In genomic region chr4:1249148-1249730, GRCh38 we compare ENCODE assay signal across 1 cellular context.
TF ChIP-seq lines count a peak whose summit lies in the region.

No MANE protein-coding gene starts in this region.

TF ChIP-seq in K562, 482 proteins besides CTCF, POLR2A, EP300 and RAD21 (continued from another document):
- TF ChIP-seq ATF1 (CRISPR knock-in tag; IDR thresholded peaks at IDR 0.05) (no peak), ATF1 (tag; IDR thresholded peaks at IDR 0.05) (peak; percentile 54), SNIP1 (IDR thresholded peaks at IDR 0.05; ENCODE audit: low read depth) (no peak), ATF3 (IDR thresholded peaks at IDR 0.05) (no peak), ATF3 (CRISPR knock-in tag; conservative IDR thresholded peaks at IDR 0.05) (no peak), SAFB (IDR thresholded peaks at IDR 0.05; ENCODE audit: borderline replicate concordance, low read depth, low read length) (no peak), HNRNPK (IDR thresholded peaks at IDR 0.05; ENCODE audit: low read depth, low read length, poor library complexity, severe bottlenecking) (no peak), NCOA2 (IDR thresholded peaks at IDR 0.05; ENCODE audit: partially characterized antibody in 2 of 2) (no peak), NRF1 (conservative IDR thresholded peaks at IDR 0.05 in 1 of 2, IDR thresholded peaks at IDR 0.05 in 1 of 2) (peak; percentile 52 to 59; a peak in 2 of 4 replicates), ZNF280B (CRISPR knock-in tag; IDR thresholded peaks at IDR 0.05) (no peak), HMG20B (CRISPR knock-in tag; IDR thresholded peaks at IDR 0.05) (no peak), ZNF280A (IDR thresholded peaks at IDR 0.05; ENCODE audit: low read depth, partially characterized antibody) (no peak), TFAM (CRISPR knock-in tag; conservative IDR thresholded peaks at IDR 0.05) (no peak), E2F4 (CRISPR knock-in tag; IDR thresholded peaks at IDR 0.05; ENCODE audit: low read depth) (no peak), FOSL1 (tag; conservative IDR thresholded peaks at IDR 0.05) (no peak), TAF1 (IDR thresholded peaks at IDR 0.05; ENCODE audit: control insufficient read depth, extremely low read depth, insufficient read depth, low read length, severe bottlenecking) (peak; percentile 60), ZNF586 (CRISPR knock-in tag; conservative IDR thresholded peaks at IDR 0.05) (no peak), ZNF717 (CRISPR knock-in tag; IDR thresholded peaks at IDR 0.05) (no peak), TRIM28 (IDR thresholded peaks at IDR 0.05) (no peak), CREM (IDR thresholded peaks at IDR 0.05; ENCODE audit: low read depth) (peak; percentile 55), NFYB (IDR thresholded peaks at IDR 0.05; ENCODE audit: extremely low read depth, insufficient read length) (no peak), CHCHD3 (CRISPR knock-in tag; IDR thresholded peaks at IDR 0.05) (no peak), ZBTB49 (CRISPR knock-in tag; IDR thresholded peaks at IDR 0.05; ENCODE audit: borderline replicate concordance) (no peak), FOXK2 (conservative IDR thresholded peaks at IDR 0.05 in 1 of 2, IDR thresholded peaks at IDR 0.05 in 1 of 2; ENCODE audit: low read depth in 2 of 2) (no peak), KLF6 (CRISPR knock-in tag; IDR thresholded peaks at IDR 0.05; ENCODE audit: borderline replicate concordance) (no peak), ZBTB17 (CRISPR knock-in tag; IDR thresholded peaks at IDR 0.05) (no peak), ZNF584 (CRISPR knock-in tag; IDR thresholded peaks at IDR 0.05; ENCODE audit: low read depth) (no peak), OTX1 (CRISPR knock-in tag; IDR thresholded peaks at IDR 0.05) (no peak), KDM2B (CRISPR knock-in tag; IDR thresholded peaks at IDR 0.05) (no peak), CHD1 (IDR thresholded peaks at IDR 0.05; ENCODE audit: low read length) (no peak), SMAD1 (IDR thresholded peaks at IDR 0.05; ENCODE audit: low read depth, low read length, partially characterized antibody) (no peak), SLC30A9 (CRISPR knock-in tag; IDR thresholded peaks at IDR 0.05) (no peak), COPS2 (conservative IDR thresholded peaks at IDR 0.05) (no peak), ARID3B (CRISPR knock-in tag; IDR thresholded peaks at IDR 0.05; ENCODE audit: borderline replicate concordance) (no peak), ZNF79 (CRISPR knock-in tag; IDR thresholded peaks at IDR 0.05; ENCODE audit: low read depth) (no peak), PCBP2 (IDR thresholded peaks at IDR 0.05; ENCODE audit: low read depth, low read length, poor library complexity, severe bottlenecking) (no peak), KAT2B (IDR thresholded peaks at IDR 0.05; ENCODE audit: low read depth, low read length) (no peak), PTRF (tag; IDR thresholded peaks at IDR 0.05) (no peak), RBM39 (optimal IDR thresholded peaks at IDR 0.05; ENCODE audit: low read depth, low read length) (no peak), BHLHE40 (IDR thresholded peaks at IDR 0.05; ENCODE audit: low read length) (no peak), DDX20 (tag; IDR thresholded peaks at IDR 0.05; ENCODE audit: low read depth) (no peak)
- TF ChIP-seq, protein P1, sequence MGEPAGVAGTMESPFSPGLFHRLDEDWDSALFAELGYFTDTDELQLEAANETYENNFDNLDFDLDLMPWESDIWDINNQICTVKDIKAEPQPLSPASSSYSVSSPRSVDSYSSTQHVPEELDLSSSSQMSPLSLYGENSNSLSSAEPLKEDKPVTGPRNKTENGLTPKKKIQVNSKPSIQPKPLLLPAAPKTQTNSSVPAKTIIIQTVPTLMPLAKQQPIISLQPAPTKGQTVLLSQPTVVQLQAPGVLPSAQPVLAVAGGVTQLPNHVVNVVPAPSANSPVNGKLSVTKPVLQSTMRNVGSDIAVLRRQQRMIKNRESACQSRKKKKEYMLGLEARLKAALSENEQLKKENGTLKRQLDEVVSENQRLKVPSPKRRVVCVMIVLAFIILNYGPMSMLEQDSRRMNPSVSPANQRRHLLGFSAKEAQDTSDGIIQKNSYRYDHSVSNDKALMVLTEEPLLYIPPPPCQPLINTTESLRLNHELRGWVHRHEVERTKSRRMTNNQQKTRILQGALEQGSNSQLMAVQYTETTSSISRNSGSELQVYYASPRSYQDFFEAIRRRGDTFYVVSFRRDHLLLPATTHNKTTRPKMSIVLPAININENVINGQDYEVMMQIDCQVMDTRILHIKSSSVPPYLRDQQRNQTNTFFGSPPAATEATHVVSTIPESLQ (CRISPR knock-in tag; IDR thresholded peaks at IDR 0.05), result no peak
- TF ChIP-seq, protein P2, sequence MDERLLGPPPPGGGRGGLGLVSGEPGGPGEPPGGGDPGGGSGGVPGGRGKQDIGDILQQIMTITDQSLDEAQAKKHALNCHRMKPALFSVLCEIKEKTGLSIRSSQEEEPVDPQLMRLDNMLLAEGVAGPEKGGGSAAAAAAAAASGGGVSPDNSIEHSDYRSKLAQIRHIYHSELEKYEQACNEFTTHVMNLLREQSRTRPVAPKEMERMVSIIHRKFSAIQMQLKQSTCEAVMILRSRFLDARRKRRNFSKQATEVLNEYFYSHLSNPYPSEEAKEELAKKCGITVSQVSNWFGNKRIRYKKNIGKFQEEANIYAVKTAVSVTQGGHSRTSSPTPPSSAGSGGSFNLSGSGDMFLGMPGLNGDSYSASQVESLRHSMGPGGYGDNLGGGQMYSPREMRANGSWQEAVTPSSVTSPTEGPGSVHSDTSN (CRISPR knock-in tag; IDR thresholded peaks at IDR 0.05; ENCODE audit: low read depth), result no peak
- TF ChIP-seq, protein P2 (tag; conservative IDR thresholded peaks at IDR 0.05; ENCODE audit: low read depth), result no peak
- TF ChIP-seq, protein P3, sequence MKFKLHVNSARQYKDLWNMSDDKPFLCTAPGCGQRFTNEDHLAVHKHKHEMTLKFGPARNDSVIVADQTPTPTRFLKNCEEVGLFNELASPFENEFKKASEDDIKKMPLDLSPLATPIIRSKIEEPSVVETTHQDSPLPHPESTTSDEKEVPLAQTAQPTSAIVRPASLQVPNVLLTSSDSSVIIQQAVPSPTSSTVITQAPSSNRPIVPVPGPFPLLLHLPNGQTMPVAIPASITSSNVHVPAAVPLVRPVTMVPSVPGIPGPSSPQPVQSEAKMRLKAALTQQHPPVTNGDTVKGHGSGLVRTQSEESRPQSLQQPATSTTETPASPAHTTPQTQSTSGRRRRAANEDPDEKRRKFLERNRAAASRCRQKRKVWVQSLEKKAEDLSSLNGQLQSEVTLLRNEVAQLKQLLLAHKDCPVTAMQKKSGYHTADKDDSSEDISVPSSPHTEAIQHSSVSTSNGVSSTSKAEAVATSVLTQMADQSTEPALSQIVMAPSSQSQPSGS (CRISPR knock-in tag; IDR thresholded peaks at IDR 0.05), result no peak
